ENCODE assay signal across 14 cellular contexts in the genomic region with DNA sequence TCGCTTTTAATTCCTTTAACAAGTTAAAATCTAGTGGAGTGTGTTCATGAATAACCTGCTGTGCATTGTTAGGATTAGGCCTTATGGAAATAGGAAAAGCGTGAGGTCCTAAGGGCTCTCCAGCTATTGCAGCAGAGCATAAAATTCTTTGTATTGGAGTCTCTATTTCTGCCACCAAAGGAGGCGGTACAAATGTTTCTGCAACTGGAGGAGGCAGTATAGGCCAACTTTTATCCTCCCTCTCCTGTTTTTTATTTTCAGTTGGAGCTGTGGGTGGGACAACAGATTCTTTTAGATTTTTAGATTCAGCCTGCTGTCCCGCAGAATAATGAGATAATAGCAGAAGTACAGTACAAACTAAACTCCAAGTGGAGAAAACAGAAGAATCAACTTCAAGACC. TPM values are rescaled to one million over a fixed set of nuclear protein-coding genes. Genes with fewer than 3 reads are reported as not detected.
DNase-seq lines count a peak whose midpoint lies in the region; ATAC-seq and TF ChIP-seq lines count a peak whose summit lies in the region.
"Had no signal": no experiment of that assay in that cellular context is flagged by ENCODE, and none has a peak within 500 bp of the region (broad histone marks: within the 10 kb centered on the region; RNA-seq: fewer than 3 reads in every experiment).

No MANE protein-coding gene starts in this region.

- H3K4me3 ChIP-seq in RWPE2 (ENCODE audit: severe bottlenecking) (peak overlapping the region; percentile 15), fibroblast of lung (replicated peaks in 1 of 4; ENCODE audit: control extremely low read depth in 1 of 4, insufficient read depth in 1 of 4, low read depth in 3 of 4, low read length in 4 of 4) (no peak overlapping the region)

- peaks cover 9% of the 10 kb centered on the region for H3K36me3 ChIP-seq in RWPE2 (ENCODE audit: low read depth)
- no peaks in the 10 kb centered on the region for H3K36me3 ChIP-seq in fibroblast of lung (ENCODE audit: control insufficient read depth, insufficient read depth, low read length)

- ATAC-seq in RWPE2 (ENCODE audit: low read depth) (no peak), GM19328 (IDR thresholded peaks at IDR 0.05; ENCODE audit: unreplicated experiment) (no peak), GM19452 (IDR thresholded peaks at IDR 0.05; ENCODE audit: unreplicated experiment) (no peak)

- H3K4me1 ChIP-seq in RWPE2 (ENCODE audit: insufficient read depth, poor library complexity, severe bottlenecking) (peaks cover 38% of the 10 kb centered on the region), fibroblast of lung (ENCODE audit: control insufficient read depth, extremely low read depth, insufficient read depth, low read length) (peaks cover 3% of the 10 kb centered on the region)

- DNase-seq in EL (peak; percentile 72), RWPE2 (ENCODE audit: low spot score) (no peak), fibroblast of lung (ENCODE audit: low read depth in 2 of 2) (peak; percentile 41 to 62), non-pigmented ciliary epithelial cell (ENCODE audit: low read depth) (peak; percentile 9), germinal center (ENCODE audit: low spot score) (no peak), NOMO-1 treated with DMSO at 0.1 percent for 48 hours (lab: John Stamatoyannopoulos, UW; ENCODE audit: unreplicated experiment) (no peak)
- DNase-seq: activated CD4-positive, alpha-beta T cell treated with anti-CD3 and anti-CD28 coated beads, Interleukin-2, amount 10 ng/mL, durations not matched to agents 24 days and 14 days; COR-L47; erythroblast; NCI-H1930; SHP77 had no signal

- H2AFZ ChIP-seq in fibroblast of lung (ENCODE audit: low read length): no peak overlapping the region

- no peak overlapping the region for H3K9ac ChIP-seq in fibroblast of lung (ENCODE audit: insufficient read depth, low read length)

- H3K9me3 ChIP-seq in RWPE2 (ENCODE audit: severe bottlenecking) (no peaks in the 10 kb centered on the region), fibroblast of lung (ENCODE audit: control insufficient read depth, insufficient read depth, low read depth, low read length) (no peaks in the 10 kb centered on the region)

- H3K4me2 ChIP-seq in fibroblast of lung (ENCODE audit: extremely low read depth, insufficient read depth, low read length): no peak overlapping the region

- no peaks in the 10 kb centered on the region for H4K20me1 ChIP-seq in fibroblast of lung (ENCODE audit: control insufficient read depth, extremely low read depth, insufficient read depth, low read length)

- TF ChIP-seq CTCF in RWPE2 (IDR thresholded peaks at IDR 0.05; ENCODE audit: poor library complexity, severe bottlenecking): peak; percentile 51
- TF ChIP-seq CTCF in fibroblast of lung (conservative IDR thresholded peaks at IDR 0.05 in 1 of 2, IDR thresholded peaks at IDR 0.05 in 1 of 2; ENCODE audit: low read depth in 1 of 2, low read length in 2 of 2): peak; percentile 42 to 49

- no peaks in the 10 kb centered on the region for H3K27me3 ChIP-seq in RWPE2 (ENCODE audit: insufficient read depth, poor library complexity, severe bottlenecking)
- no peaks in the 10 kb centered on the region for H3K27me3 ChIP-seq in fibroblast of lung (ENCODE audit: control insufficient read depth, insufficient read depth, low read length)

- peak overlapping the region; percentile 94 for H3K27ac ChIP-seq in RWPE2 (ENCODE audit: poor library complexity, severe bottlenecking)
- no peak overlapping the region for H3K27ac ChIP-seq in fibroblast of lung (ENCODE audit: insufficient read depth, low read length)
- H3K27ac ChIP-seq: HL-60 had no signal

- no peaks in the 10 kb centered on the region for H3K79me2 ChIP-seq in fibroblast of lung (ENCODE audit: control insufficient read depth, insufficient read depth, low read length)

RNA-seq across cellular contexts. Expression of a gene that starts 26.2 kb away (rescaled TPM):
- total RNA-seq in fibroblast of lung: under 0.01 TPM in 1 of 2 replicates, not detected in the other
- 0.05 and 0.06 TPM in 2 replicates for polyA plus RNA-seq in fibroblast of lung
- 0.09 TPM in 1 of 2 replicates, not detected in the other for polyA plus RNA-seq in fibroblast of lung (2012)
- not detected in 2 replicates for polyA minus RNA-seq in fibroblast of lung (ENCODE audit: low replicate concordance)
- total RNA-seq: activated CD4-positive, alpha-beta T cell treated with anti-CD3 and anti-CD28 coated beads, Interleukin-2, amount 10 ng/mL, durations not matched to agents 24 days and 14 days had no signal

RNA-seq across cellular contexts. Expression of a gene that starts 36.6 kb away (rescaled TPM):
- total RNA-seq in fibroblast of lung: 0.17 TPM in 1 of 2 replicates, not detected in the other
- 0.07 TPM in 1 of 2 replicates, not detected in the other for polyA plus RNA-seq in fibroblast of lung
- polyA plus RNA-seq in fibroblast of lung (2012): not detected in 2 replicates
- not detected in 2 replicates for polyA minus RNA-seq in fibroblast of lung (ENCODE audit: low replicate concordance)
- total RNA-seq: activated CD4-positive, alpha-beta T cell treated with anti-CD3 and anti-CD28 coated beads, Interleukin-2, amount 10 ng/mL, durations not matched to agents 24 days and 14 days had no signal

Comparison
In these comparisons a context has a peak if more than half of its experiments do, and no peak if none do; other contexts are left out.
1. DNase-seq: peak in EL (single experiment), fibroblast of lung (2 of 2) and non-pigmented ciliary epithelial cell (single experiment); none in RWPE2 (single experiment), germinal center (single experiment) and NOMO-1 treated with DMSO at 0.1 percent for 48 hours (single experiment).